1 cellular context compared by ENCODE assay signal in genomic region chr6:14589192-14589591, GRCh38.
TF ChIP-seq lines count a peak whose summit lies in the region.

No MANE protein-coding gene starts in this region.

TF ChIP-seq in K562, 482 proteins besides CTCF, POLR2A, EP300 and RAD21 (continued from another document):
- TF ChIP-seq DEAF1 (CRISPR knock-in tag; IDR thresholded peaks at IDR 0.05) (no peak), ZBTB9 (CRISPR knock-in tag; IDR thresholded peaks at IDR 0.05) (0 out of 2 replicates have a peak, but pooled peaks have one; percentile 69), ZNF316 (IDR thresholded peaks at IDR 0.05) (no peak), RUNX1 (IDR thresholded peaks at IDR 0.05; ENCODE audit: low read depth) (no peak), PRPF4 (IDR thresholded peaks at IDR 0.05; ENCODE audit: insufficient read depth, low read depth, low read length, poor library complexity, severe bottlenecking) (no peak), ZNF589 (CRISPR knock-in tag; IDR thresholded peaks at IDR 0.05; ENCODE audit: low read depth) (no peak), ZNF174 (CRISPR knock-in tag; IDR thresholded peaks at IDR 0.05) (no peak), ZNF766 (CRISPR knock-in tag; conservative IDR thresholded peaks at IDR 0.05) (peak; percentile 78; the same call in 1 of the 2 replicates), PHB2 (IDR thresholded peaks at IDR 0.05; ENCODE audit: low read depth) (no peak), POLR2G (IDR thresholded peaks at IDR 0.05; ENCODE audit: low read depth, low read length) (no peak), SMAD1 (IDR thresholded peaks at IDR 0.05; ENCODE audit: low read depth, low read length, partially characterized antibody) (no peak), NFATC3 (IDR thresholded peaks at IDR 0.05) (no peak), STAT5A (IDR thresholded peaks at IDR 0.05; ENCODE audit: borderline replicate concordance, low read length) (no peak), TGIF2 (CRISPR knock-in tag; IDR thresholded peaks at IDR 0.05) (no peak), ZNF644 (tag; IDR thresholded peaks at IDR 0.05; ENCODE audit: low read depth) (no peak), RCOR1 (IDR thresholded peaks at IDR 0.05; ENCODE audit: borderline replicate concordance in 1 of 2, low read depth in 2 of 2, low read length in 2 of 2) (peak in 1 of 2 experiments; percentile 42; a peak in 1 of 4 replicates), ELK3 (CRISPR knock-in tag; IDR thresholded peaks at IDR 0.05) (no peak), XRCC4 (IDR thresholded peaks at IDR 0.05; ENCODE audit: extremely low read depth, insufficient read depth, insufficient read length) (no peak), ETS1 (conservative IDR thresholded peaks at IDR 0.05; ENCODE audit: control insufficient read depth, low read depth, low read length) (no peak), RNF219 (CRISPR knock-in tag; IDR thresholded peaks at IDR 0.05) (no peak), MCM7 (IDR thresholded peaks at IDR 0.05) (no peak), SNIP1 (IDR thresholded peaks at IDR 0.05; ENCODE audit: low read depth) (no peak), ZNF583 (CRISPR knock-in tag; IDR thresholded peaks at IDR 0.05) (no peak), RBM22 (IDR thresholded peaks at IDR 0.05; ENCODE audit: low read depth, low read length, poor library complexity, severe bottlenecking) (no peak), NFXL1 (CRISPR knock-in tag; IDR thresholded peaks at IDR 0.05) (no peak), NBN (IDR thresholded peaks at IDR 0.05; ENCODE audit: low read depth) (no peak), ZNF79 (CRISPR knock-in tag; IDR thresholded peaks at IDR 0.05; ENCODE audit: low read depth) (no peak), ATF6 (CRISPR knock-in tag; IDR thresholded peaks at IDR 0.05) (no peak), RBBP5 (IDR thresholded peaks at IDR 0.05; ENCODE audit: borderline replicate concordance, insufficient read depth, low read length, poor library complexity, severe bottlenecking) (no peak), FOXP1 (CRISPR knock-in tag; IDR thresholded peaks at IDR 0.05) (no peak), ZBTB17 (CRISPR knock-in tag; IDR thresholded peaks at IDR 0.05) (no peak), ZNF239 (CRISPR knock-in tag; IDR thresholded peaks at IDR 0.05) (no peak; the same call in 1 of the 2 replicates), NR1H2 (CRISPR knock-in tag; IDR thresholded peaks at IDR 0.05) (no peak), NFIC (IDR thresholded peaks at IDR 0.05) (no peak), ZNF75A (CRISPR knock-in tag; IDR thresholded peaks at IDR 0.05) (no peak), CBX3 (IDR thresholded peaks at IDR 0.05; ENCODE audit: borderline replicate concordance in 1 of 2, low read length in 2 of 2) (no peak), TBL1XR1 (IDR thresholded peaks at IDR 0.05; ENCODE audit: low read length in 2 of 2) (no peak)
- TF ChIP-seq, protein P1, sequence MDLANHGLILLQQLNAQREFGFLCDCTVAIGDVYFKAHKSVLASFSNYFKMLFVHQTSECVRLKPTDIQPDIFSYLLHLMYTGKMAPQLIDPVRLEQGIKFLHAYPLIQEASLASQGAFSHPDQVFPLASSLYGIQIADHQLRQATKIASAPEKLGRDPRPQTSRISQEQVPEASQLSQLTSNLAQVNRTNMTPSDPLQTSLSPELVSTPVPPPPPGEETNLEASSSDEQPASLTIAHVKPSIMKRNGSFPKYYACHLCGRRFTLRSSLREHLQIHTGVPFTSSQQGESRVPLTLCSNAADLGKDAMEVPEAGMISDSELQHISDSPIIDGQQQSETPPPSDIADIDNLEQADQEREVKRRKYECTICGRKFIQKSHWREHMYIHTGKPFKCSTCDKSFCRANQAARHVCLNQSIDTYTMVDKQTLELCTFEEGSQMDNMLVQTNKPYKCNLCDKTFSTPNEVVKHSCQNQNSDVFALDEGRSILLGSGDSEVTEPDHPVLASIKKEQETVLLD (IDR thresholded peaks at IDR 0.05), result no peak
- TF ChIP-seq, protein P2, sequence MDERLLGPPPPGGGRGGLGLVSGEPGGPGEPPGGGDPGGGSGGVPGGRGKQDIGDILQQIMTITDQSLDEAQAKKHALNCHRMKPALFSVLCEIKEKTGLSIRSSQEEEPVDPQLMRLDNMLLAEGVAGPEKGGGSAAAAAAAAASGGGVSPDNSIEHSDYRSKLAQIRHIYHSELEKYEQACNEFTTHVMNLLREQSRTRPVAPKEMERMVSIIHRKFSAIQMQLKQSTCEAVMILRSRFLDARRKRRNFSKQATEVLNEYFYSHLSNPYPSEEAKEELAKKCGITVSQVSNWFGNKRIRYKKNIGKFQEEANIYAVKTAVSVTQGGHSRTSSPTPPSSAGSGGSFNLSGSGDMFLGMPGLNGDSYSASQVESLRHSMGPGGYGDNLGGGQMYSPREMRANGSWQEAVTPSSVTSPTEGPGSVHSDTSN (CRISPR knock-in tag; IDR thresholded peaks at IDR 0.05; ENCODE audit: low read depth), result no peak
- TF ChIP-seq, protein P2 (tag; conservative IDR thresholded peaks at IDR 0.05; ENCODE audit: low read depth), result peak; percentile 73; the same call in 1 of the 2 replicates
- TF ChIP-seq, protein P3, sequence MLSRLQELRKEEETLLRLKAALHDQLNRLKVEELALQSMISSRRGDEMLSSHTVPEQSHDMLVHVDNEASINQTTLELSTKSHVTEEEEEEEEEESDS (CRISPR knock-in tag; IDR thresholded peaks at IDR 0.05), result no peak
- TF ChIP-seq, protein P4, sequence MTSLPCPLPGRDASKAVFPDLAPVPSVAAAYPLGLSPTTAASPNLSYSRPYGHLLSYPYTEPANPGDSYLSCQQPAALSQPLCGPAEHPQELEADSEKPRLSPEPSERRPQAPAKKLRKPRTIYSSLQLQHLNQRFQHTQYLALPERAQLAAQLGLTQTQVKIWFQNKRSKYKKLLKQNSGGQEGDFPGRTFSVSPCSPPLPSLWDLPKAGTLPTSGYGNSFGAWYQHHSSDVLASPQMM (CRISPR knock-in tag; IDR thresholded peaks at IDR 0.05), result no peak
- TF ChIP-seq, protein P5, sequence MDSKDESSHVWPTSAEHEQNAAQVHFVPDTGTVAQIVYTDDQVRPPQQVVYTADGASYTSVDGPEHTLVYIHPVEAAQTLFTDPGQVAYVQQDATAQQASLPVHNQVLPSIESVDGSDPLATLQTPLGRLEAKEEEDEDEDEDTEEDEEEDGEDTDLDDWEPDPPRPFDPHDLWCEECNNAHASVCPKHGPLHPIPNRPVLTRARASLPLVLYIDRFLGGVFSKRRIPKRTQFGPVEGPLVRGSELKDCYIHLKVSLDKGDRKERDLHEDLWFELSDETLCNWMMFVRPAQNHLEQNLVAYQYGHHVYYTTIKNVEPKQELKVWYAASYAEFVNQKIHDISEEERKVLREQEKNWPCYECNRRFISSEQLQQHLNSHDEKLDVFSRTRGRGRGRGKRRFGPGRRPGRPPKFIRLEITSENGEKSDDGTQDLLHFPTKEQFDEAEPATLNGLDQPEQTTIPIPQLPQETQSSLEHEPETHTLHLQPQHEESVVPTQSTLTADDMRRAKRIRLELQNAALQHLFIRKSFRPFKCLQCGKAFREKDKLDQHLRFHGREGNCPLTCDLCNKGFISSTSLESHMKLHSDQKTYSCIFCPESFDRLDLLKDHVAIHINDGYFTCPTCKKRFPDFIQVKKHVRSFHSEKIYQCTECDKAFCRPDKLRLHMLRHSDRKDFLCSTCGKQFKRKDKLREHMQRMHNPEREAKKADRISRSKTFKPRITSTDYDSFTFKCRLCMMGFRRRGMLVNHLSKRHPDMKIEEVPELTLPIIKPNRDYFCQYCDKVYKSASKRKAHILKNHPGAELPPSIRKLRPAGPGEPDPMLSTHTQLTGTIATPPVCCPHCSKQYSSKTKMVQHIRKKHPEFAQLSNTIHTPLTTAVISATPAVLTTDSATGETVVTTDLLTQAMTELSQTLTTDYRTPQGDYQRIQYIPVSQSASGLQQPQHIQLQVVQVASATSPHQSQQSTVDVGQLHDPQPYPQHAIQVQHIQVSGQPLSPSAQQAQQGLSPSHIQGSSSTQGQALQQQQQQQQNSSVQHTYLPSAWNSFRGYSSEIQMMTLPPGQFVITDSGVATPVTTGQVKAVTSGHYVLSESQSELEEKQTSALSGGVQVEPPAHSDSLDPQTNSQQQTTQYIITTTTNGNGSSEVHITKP (IDR thresholded peaks at IDR 0.05; ENCODE audit: partially characterized antibody), result no peak
TF ChIP-seq in K562: peak in this region for 6.
